In genomic region chr6:108434222-108434621, GRCh38 we compare ENCODE assay signal across 24 cellular contexts.
"Had no signal": no experiment of that assay in that cellular context is flagged by ENCODE, and none has a peak within 500 bp of the region (broad histone marks: within the 10 kb centered on the region; RNA-seq: fewer than 3 reads in every experiment).

No MANE protein-coding gene starts in this region.

- H3K9me3 ChIP-seq: breast epithelium, esophagus squamous epithelium, right atrium auricular region, suprapubic skin, tibial artery, upper lobe of right lung had no signal

- H3K27me3 ChIP-seq: breast epithelium, esophagus squamous epithelium, heart right ventricle, right atrium auricular region, suprapubic skin, tibial artery, upper lobe of right lung had no signal

- H3K27ac ChIP-seq: breast epithelium, epithelial cell of prostate, esophagus squamous epithelium, heart right ventricle, right atrium auricular region, suprapubic skin, tibial artery, upper lobe of right lung had no signal

- H3K4me3 ChIP-seq: breast epithelium, esophagus squamous epithelium, heart right ventricle, lung, right atrium auricular region, smooth muscle cell, suprapubic skin, tibial artery, upper lobe of right lung had no signal

- H3K4me2 ChIP-seq: smooth muscle cell had no signal

- H3K4me1 ChIP-seq: breast epithelium, right atrium auricular region, suprapubic skin, tibial artery, upper lobe of right lung had no signal

- H3K36me3 ChIP-seq: breast epithelium, esophagus squamous epithelium, right atrium auricular region, suprapubic skin, tibial artery, upper lobe of right lung had no signal

- DNase-seq: activated B cell treated with CpG ODN at 0.5 μM for 24 hours; activated CD4-positive, alpha-beta T cell treated with anti-CD3 and anti-CD28 coated beads, Interleukin-2, amount 50 U/mL, for 1 hour; activated CD8-positive, alpha-beta T cell treated with anti-CD3 and anti-CD28 coated beads for 36 hours; activated naive CD8-positive, alpha-beta T cell treated with anti-CD3 and anti-CD28 coated beads, Interleukin-2, amount 50 U/mL, for 24 hours; activated T-cell treated with anti-CD3 and anti-CD28 coated beads, Interleukin-2, amount 50 U/mL, for 48 hours; endodermal cell; esophagus squamous epithelium; foreskin melanocyte; heart right ventricle; kidney glomerular epithelial cell; mesendoderm; natural killer cell; stimulated activated CD4-positive, alpha-beta T cell treated with anti-CD3 and anti-CD28 coated beads, Interleukin-1b, Interleukin-23, amount 100 ng/mL, for 48 hours; stimulated activated CD4-positive, alpha-beta T cell treated with anti-CD3 and anti-CD28 coated beads, Interleukin-4, amount 100 ng/mL, for 4 hours; stimulated activated naive CD4-positive, alpha-beta T cell; tibial artery; upper lobe of right lung had no signal

- ATAC-seq: activated CD8-positive, alpha-beta T cell treated with anti-CD3 and anti-CD28 coated beads for 36 hours; activated naive CD8-positive, alpha-beta T cell treated with anti-CD3 and anti-CD28 coated beads, Interleukin-2, amount 50 U/mL, for 24 hours; heart right ventricle; left lobe of liver; natural killer cell; upper lobe of right lung had no signal
